In genomic region chr6:44999066-44999465, GRCh38 we compare ENCODE assay signal across 16 cellular contexts.
DNase-seq lines count a peak whose midpoint lies in the region; ATAC-seq, FAIRE-seq and TF ChIP-seq lines count a peak whose summit lies in the region.
"Had no signal": no experiment of that assay in that cellular context is flagged by ENCODE, and none has a peak within 500 bp of the region (broad histone marks: within the 10 kb centered on the region; RNA-seq: fewer than 3 reads in every experiment).

No MANE protein-coding gene starts in this region.

- DNase-seq in GM18507 (ENCODE audit: extremely low spot score, insufficient read length, low read depth) (no peak), left cardiac atrium (no peak), osteocyte (ENCODE audit: extremely low spot score, unreplicated experiment) (no peak)
- DNase-seq in stimulated activated CD4-positive, alpha-beta T cell treated with anti-CD3 and anti-CD28 coated beads, Interleukin-4, amount 100 ng/mL, for 24 hours = no peak
- DNase-seq: BE2C; CD4-positive, alpha-beta memory T cell; COR-L47; DND-41; GDM1; H7 had no signal

- FAIRE-seq in GM18507 (lab: Jason Lieb, UNC) = peak; percentile 21
- FAIRE-seq: A549, HepG2, HTR-8/SVneo had no signal

- TF ChIP-seq CTCF in osteocyte (IDR thresholded peaks at IDR 0.05) = no peak

- no peaks in the 10 kb centered on the region for H3K36me3 Mint-ChIP-seq in activated T-helper 17 cell treated with anti-CD3 and anti-CD28 coated beads, Interleukin-2, amount 50 U/mL, for 72 hours (ENCODE audit: low read depth)
- H3K36me3 Mint-ChIP-seq in osteocyte (ENCODE audit: unreplicated experiment) = peaks cover 6% of the 10 kb centered on the region
- peaks cover 6% of the 10 kb centered on the region for H3K36me3 Mint-ChIP-seq in stimulated activated memory B cell treated with anti-CD40 and anti-IgM and Interleukin-4, amounts not matched to agents 10 μg/mL and 1 μg/mL and 100 μg/mL, for 72 hours
- H3K36me3 Mint-ChIP-seq: CD4-positive, alpha-beta memory T cell had no signal

- intact Hi-C loops in left cardiac atrium (cut with DNase I) = no loop called here

- H3K4me3 Mint-ChIP-seq in activated T-helper 17 cell treated with anti-CD3 and anti-CD28 coated beads, Interleukin-2, amount 50 U/mL, for 72 hours = no peak overlapping the region
- H3K4me3 Mint-ChIP-seq in osteocyte (ENCODE audit: unreplicated experiment) = no peak overlapping the region
- no peak overlapping the region for H3K4me3 Mint-ChIP-seq in stimulated activated memory B cell treated with anti-CD40 and anti-IgM and Interleukin-4, amounts not matched to agents 10 μg/mL and 1 μg/mL and 100 μg/mL, for 72 hours

- peaks cover 18% of the 10 kb centered on the region for H3K4me1 Mint-ChIP-seq in activated T-helper 17 cell treated with anti-CD3 and anti-CD28 coated beads, Interleukin-2, amount 50 U/mL, for 72 hours
- H3K4me1 Mint-ChIP-seq in osteocyte (ENCODE audit: unreplicated experiment) = peaks cover 4% of the 10 kb centered on the region
- no peaks in the 10 kb centered on the region for H3K4me1 Mint-ChIP-seq in stimulated activated memory B cell treated with anti-CD40 and anti-IgM and Interleukin-4, amounts not matched to agents 10 μg/mL and 1 μg/mL and 100 μg/mL, for 72 hours

- no peaks in the 10 kb centered on the region for H3K27me3 Mint-ChIP-seq in activated T-helper 17 cell treated with anti-CD3 and anti-CD28 coated beads, Interleukin-2, amount 50 U/mL, for 72 hours
- H3K27me3 Mint-ChIP-seq in osteocyte (ENCODE audit: unreplicated experiment) = no peaks in the 10 kb centered on the region
- H3K27me3 Mint-ChIP-seq in stimulated activated memory B cell treated with anti-CD40 and anti-IgM and Interleukin-4, amounts not matched to agents 10 μg/mL and 1 μg/mL and 100 μg/mL, for 72 hours = no peaks in the 10 kb centered on the region
- H3K27me3 Mint-ChIP-seq: CD4-positive, alpha-beta memory T cell had no signal

- H3K9me3 Mint-ChIP-seq in activated T-helper 17 cell treated with anti-CD3 and anti-CD28 coated beads, Interleukin-2, amount 50 U/mL, for 72 hours = no peaks in the 10 kb centered on the region
- H3K9me3 Mint-ChIP-seq in osteocyte (ENCODE audit: unreplicated experiment) = no peaks in the 10 kb centered on the region
- H3K9me3 Mint-ChIP-seq in stimulated activated memory B cell treated with anti-CD40 and anti-IgM and Interleukin-4, amounts not matched to agents 10 μg/mL and 1 μg/mL and 100 μg/mL, for 72 hours = no peaks in the 10 kb centered on the region
- H3K9me3 Mint-ChIP-seq: CD4-positive, alpha-beta memory T cell had no signal

- H3K27ac Mint-ChIP-seq in activated T-helper 17 cell treated with anti-CD3 and anti-CD28 coated beads, Interleukin-2, amount 50 U/mL, for 72 hours = no peak overlapping the region
- H3K27ac Mint-ChIP-seq in osteocyte (ENCODE audit: unreplicated experiment) = no peak overlapping the region
- H3K27ac Mint-ChIP-seq in stimulated activated memory B cell treated with anti-CD40 and anti-IgM and Interleukin-4, amounts not matched to agents 10 μg/mL and 1 μg/mL and 100 μg/mL, for 72 hours = no peak overlapping the region
- H3K27ac Mint-ChIP-seq: CD4-positive, alpha-beta memory T cell had no signal

- peak; percentile 42 for ATAC-seq in HG02852 (IDR thresholded peaks at IDR 0.05; ENCODE audit: unreplicated experiment)
- peak; percentile 41 for ATAC-seq in activated T-helper 17 cell treated with anti-CD3 and anti-CD28 coated beads, Interleukin-2, amount 50 U/mL, for 72 hours (replicated peaks)
- no peak for ATAC-seq in left cardiac atrium
- no peak for ATAC-seq in stimulated activated memory B cell treated with anti-CD40 and anti-IgM and Interleukin-4, amounts not matched to agents 10 μg/mL and 1 μg/mL and 100 μg/mL, for 72 hours
- ATAC-seq: A549, HepG2 had no signal

Comparison
In these comparisons a context has a peak if more than half of its experiments do, and no peak if none do; other contexts are left out.
1. ATAC-seq: peak in HG02852 (single experiment) and activated T-helper 17 cell treated with anti-CD3 and anti-CD28 coated beads, Interleukin-2, amount 50 U/mL, for 72 hours (single experiment); none in left cardiac atrium (0 of 2) and stimulated activated memory B cell treated with anti-CD40 and anti-IgM and Interleukin-4, amounts not matched to agents 10 μg/mL and 1 μg/mL and 100 μg/mL, for 72 hours (single experiment).